17 cellular contexts compared by ENCODE assay signal in genomic region chr2:239519081-239519920, GRCh38.
DNase-seq lines count a peak whose midpoint lies in the region; ATAC-seq, FAIRE-seq and TF ChIP-seq lines count a peak whose summit lies in the region.
"Had no signal": no experiment of that assay in that cellular context is flagged by ENCODE, and none has a peak within 500 bp of the region (broad histone marks: within the 10 kb centered on the region; RNA-seq: fewer than 3 reads in every experiment).

No MANE protein-coding gene starts in this region.

- H3K4me1 ChIP-seq in spleen, result no peaks in the 10 kb centered on the region

- no peaks in the 10 kb centered on the region for H3K9me3 Mint-ChIP-seq in central memory CD8-positive, alpha-beta T cell
- no peaks in the 10 kb centered on the region for H3K9me3 Mint-ChIP-seq in activated CD8-positive, alpha-beta memory T cell treated with anti-CD3 and anti-CD28 coated beads, Interleukin-2, amount 10 ng/mL, durations not matched to agents 7 days and 5 days (ENCODE audit: low read depth)
- H3K9me3 Mint-ChIP-seq: activated T-helper 17 cell treated with anti-CD3 and anti-CD28 coated beads, Interleukin-2, amount 50 U/mL, for 72 hours; naive thymus-derived CD4-positive, alpha-beta T cell; T-helper 2 cell treated with Interferon-gamma antibody and Interleukin-4, amounts not matched to agents 5 μg/mL and 100 μg/mL, for 36 hours had no signal

- CTCF ChIA-PET in activated CD8-positive, alpha-beta memory T cell treated with anti-CD3 and anti-CD28 coated beads, Interleukin-2, amount 10 ng/mL, durations not matched to agents 7 days and 5 days (lab: Charles Lee), result no interaction called here

- TF ChIP-seq CTCF in spleen (IDR thresholded peaks at IDR 0.05 in 8 of 11, conservative IDR thresholded peaks at IDR 0.05 in 3 of 11), result no peak

- peak overlapping the region; percentile 32 for H3K27ac Mint-ChIP-seq in central memory CD8-positive, alpha-beta T cell (ENCODE audit: low read depth)
- no peak overlapping the region for H3K27ac Mint-ChIP-seq in activated CD8-positive, alpha-beta memory T cell treated with anti-CD3 and anti-CD28 coated beads, Interleukin-2, amount 10 ng/mL, durations not matched to agents 7 days and 5 days
- H3K27ac Mint-ChIP-seq: activated T-helper 17 cell treated with anti-CD3 and anti-CD28 coated beads, Interleukin-2, amount 50 U/mL, for 72 hours; naive thymus-derived CD4-positive, alpha-beta T cell; T-helper 2 cell treated with Interferon-gamma antibody and Interleukin-4, amounts not matched to agents 5 μg/mL and 100 μg/mL, for 36 hours had no signal

- no peak overlapping the region for H3K27ac ChIP-seq in spleen
- H3K27ac ChIP-seq: cardiac muscle cell had no signal

- no peak overlapping the region for H3K4me3 Mint-ChIP-seq in central memory CD8-positive, alpha-beta T cell
- H3K4me3 Mint-ChIP-seq in activated CD8-positive, alpha-beta memory T cell treated with anti-CD3 and anti-CD28 coated beads, Interleukin-2, amount 10 ng/mL, durations not matched to agents 7 days and 5 days, result no peak overlapping the region
- H3K4me3 Mint-ChIP-seq: activated T-helper 17 cell treated with anti-CD3 and anti-CD28 coated beads, Interleukin-2, amount 50 U/mL, for 72 hours; naive thymus-derived CD4-positive, alpha-beta T cell; T-helper 2 cell treated with Interferon-gamma antibody and Interleukin-4, amounts not matched to agents 5 μg/mL and 100 μg/mL, for 36 hours had no signal

- TF ChIP-seq POLR2A in spleen (IDR thresholded peaks at IDR 0.05), result no peak

- no peak for FAIRE-seq in HTR-8/SVneo (lab: Jason Lieb, UNC)
- FAIRE-seq: small intestine had no signal

- peaks cover 9% of the 10 kb centered on the region for H3K27me3 Mint-ChIP-seq in central memory CD8-positive, alpha-beta T cell
- no peaks in the 10 kb centered on the region for H3K27me3 Mint-ChIP-seq in activated CD8-positive, alpha-beta memory T cell treated with anti-CD3 and anti-CD28 coated beads, Interleukin-2, amount 10 ng/mL, durations not matched to agents 7 days and 5 days
- H3K27me3 Mint-ChIP-seq: activated T-helper 17 cell treated with anti-CD3 and anti-CD28 coated beads, Interleukin-2, amount 50 U/mL, for 72 hours; naive thymus-derived CD4-positive, alpha-beta T cell had no signal

- no peaks in the 10 kb centered on the region for H3K9me3 ChIP-seq in spleen

- no peak overlapping the region for H3K4me3 ChIP-seq in spleen
- H3K4me3 ChIP-seq: cardiac muscle cell had no signal

- peaks cover 2% of the 10 kb centered on the region for H3K36me3 Mint-ChIP-seq in central memory CD8-positive, alpha-beta T cell (ENCODE audit: insufficient read depth)
- H3K36me3 Mint-ChIP-seq in activated CD8-positive, alpha-beta memory T cell treated with anti-CD3 and anti-CD28 coated beads, Interleukin-2, amount 10 ng/mL, durations not matched to agents 7 days and 5 days, result no peaks in the 10 kb centered on the region
- H3K36me3 Mint-ChIP-seq: naive thymus-derived CD4-positive, alpha-beta T cell had no signal

- no peaks in the 10 kb centered on the region for H3K36me3 ChIP-seq in spleen
- H3K36me3 ChIP-seq: cardiac muscle cell had no signal

- H3K4me1 Mint-ChIP-seq in central memory CD8-positive, alpha-beta T cell, result no peaks in the 10 kb centered on the region
- H3K4me1 Mint-ChIP-seq in activated CD8-positive, alpha-beta memory T cell treated with anti-CD3 and anti-CD28 coated beads, Interleukin-2, amount 10 ng/mL, durations not matched to agents 7 days and 5 days, result no peaks in the 10 kb centered on the region
- H3K4me1 Mint-ChIP-seq: activated T-helper 17 cell treated with anti-CD3 and anti-CD28 coated beads, Interleukin-2, amount 50 U/mL, for 72 hours had no signal

- H3K27me3 ChIP-seq in spleen (replicated peaks in 1 of 7), result peaks cover 0 to 30% (median 0%) of the 10 kb centered on the region in 7 donors
- H3K27me3 ChIP-seq: cardiac muscle cell had no signal

- WGBS in spleen, 5 donors, result 57 to 74% (median 68%) methylated on average over 18 to 22 of the region's 22 CpGs

- DNase-seq in left cardiac atrium, result peak; percentile 50
- no peak for DNase-seq in cardiac septum (ENCODE audit: low spot score)
- peak; percentile 41 for DNase-seq in NCI-H2107 (lab: John Stamatoyannopoulos, UW)
- DNase-seq in central memory CD8-positive, alpha-beta T cell (ENCODE audit: low spot score in 2 of 2), result no peak
- peak; percentile 69 for DNase-seq in spleen
- no peak for DNase-seq in OCI-M2 (lab: John Stamatoyannopoulos, UW; ENCODE audit: unreplicated experiment)
- DNase-seq in HTR-8/SVneo (ENCODE audit: insufficient read length, low spot score), result no peak
- no peak for DNase-seq in activated CD8-positive, alpha-beta memory T cell treated with anti-CD3 and anti-CD28 coated beads, Interleukin-2, amount 10 ng/mL, durations not matched to agents 7 days and 5 days
- DNase-seq: activated CD4-positive, CD25-positive, alpha-beta regulatory T cell; effector CD4-positive, alpha-beta T cell; glutamatergic neuron; NCI-H1436; small intestine had no signal

- ATAC-seq in left cardiac atrium, result no peak
- ATAC-seq in central memory CD8-positive, alpha-beta T cell (replicated peaks; ENCODE audit: extremely low read depth, poor library complexity, severe bottlenecking), result no peak
- no peak for ATAC-seq in activated CD8-positive, alpha-beta memory T cell treated with anti-CD3 and anti-CD28 coated beads, Interleukin-2, amount 10 ng/mL, durations not matched to agents 7 days and 5 days
- ATAC-seq: activated T-helper 17 cell treated with anti-CD3 and anti-CD28 coated beads, Interleukin-2, amount 50 U/mL, for 72 hours; naive thymus-derived CD4-positive, alpha-beta T cell had no signal

- intact Hi-C loops in left cardiac atrium (cut with DNase I) (no loop called here), cardiac septum (cut with DNase I) (no loop called here), spleen (cut with DNase I; ENCODE audit: low total_unique reads) (no loop called here)

Comparison
In these comparisons a context has a peak if more than half of its experiments do, and no peak if none do; other contexts are left out.
1. DNase-seq: peak in left cardiac atrium (single experiment), NCI-H2107 (single experiment) and spleen (single experiment); none in cardiac septum (single experiment), central memory CD8-positive, alpha-beta T cell (0 of 2), OCI-M2 (single experiment), HTR-8/SVneo (single experiment) and activated CD8-positive, alpha-beta memory T cell treated with anti-CD3 and anti-CD28 coated beads, Interleukin-2, amount 10 ng/mL, durations not matched to agents 7 days and 5 days (single experiment).